In genomic region chr20:33568378-33569289, GRCh38 we compare ENCODE assay signal across 2 cellular contexts.
TF ChIP-seq lines count a peak whose summit lies in the region.

No MANE protein-coding gene starts in this region.

TF ChIP-seq in WTC11, 78 proteins besides CTCF, POLR2A, EP300 and RAD21 (continued from another document and continues in another):
- TF ChIP-seq, protein P1, sequence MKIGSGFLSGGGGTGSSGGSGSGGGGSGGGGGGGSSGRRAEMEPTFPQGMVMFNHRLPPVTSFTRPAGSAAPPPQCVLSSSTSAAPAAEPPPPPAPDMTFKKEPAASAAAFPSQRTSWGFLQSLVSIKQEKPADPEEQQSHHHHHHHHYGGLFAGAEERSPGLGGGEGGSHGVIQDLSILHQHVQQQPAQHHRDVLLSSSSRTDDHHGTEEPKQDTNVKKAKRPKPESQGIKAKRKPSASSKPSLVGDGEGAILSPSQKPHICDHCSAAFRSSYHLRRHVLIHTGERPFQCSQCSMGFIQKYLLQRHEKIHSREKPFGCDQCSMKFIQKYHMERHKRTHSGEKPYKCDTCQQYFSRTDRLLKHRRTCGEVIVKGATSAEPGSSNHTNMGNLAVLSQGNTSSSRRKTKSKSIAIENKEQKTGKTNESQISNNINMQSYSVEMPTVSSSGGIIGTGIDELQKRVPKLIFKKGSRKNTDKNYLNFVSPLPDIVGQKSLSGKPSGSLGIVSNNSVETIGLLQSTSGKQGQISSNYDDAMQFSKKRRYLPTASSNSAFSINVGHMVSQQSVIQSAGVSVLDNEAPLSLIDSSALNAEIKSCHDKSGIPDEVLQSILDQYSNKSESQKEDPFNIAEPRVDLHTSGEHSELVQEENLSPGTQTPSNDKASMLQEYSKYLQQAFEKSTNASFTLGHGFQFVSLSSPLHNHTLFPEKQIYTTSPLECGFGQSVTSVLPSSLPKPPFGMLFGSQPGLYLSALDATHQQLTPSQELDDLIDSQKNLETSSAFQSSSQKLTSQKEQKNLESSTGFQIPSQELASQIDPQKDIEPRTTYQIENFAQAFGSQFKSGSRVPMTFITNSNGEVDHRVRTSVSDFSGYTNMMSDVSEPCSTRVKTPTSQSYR (CRISPR knock-in tag; IDR thresholded peaks at IDR 0.05), result peak; percentile 99
- TF ChIP-seq RELA (CRISPR knock-in tag; IDR thresholded peaks at IDR 0.05; ENCODE audit: borderline replicate concordance) (no peak), SOX15 (CRISPR knock-in tag; IDR thresholded peaks at IDR 0.05) (no peak), CBFB (CRISPR knock-in tag; IDR thresholded peaks at IDR 0.05; ENCODE audit: low read depth) (no peak), PRRX2 (CRISPR knock-in tag; IDR thresholded peaks at IDR 0.05) (no peak), TCF7 (CRISPR knock-in tag; IDR thresholded peaks at IDR 0.05; ENCODE audit: low read depth) (no peak), IRF2 (CRISPR knock-in tag; IDR thresholded peaks at IDR 0.05; ENCODE audit: borderline replicate concordance, low read depth) (no peak), GABPB1 (CRISPR knock-in tag; IDR thresholded peaks at IDR 0.05) (no peak), HMGA2 (CRISPR knock-in tag; IDR thresholded peaks at IDR 0.05) (no peak), GRHL2 (CRISPR knock-in tag; IDR thresholded peaks at IDR 0.05; ENCODE audit: insufficient replicate concordance, severe bottlenecking) (no peak), ZNF121 (CRISPR knock-in tag; IDR thresholded peaks at IDR 0.05) (0 out of 2 replicates have a peak, but pooled peaks have one; percentile 27), TEAD1 (CRISPR knock-in tag; IDR thresholded peaks at IDR 0.05) (peak; percentile 89; the same call in 1 of the 2 replicates), ZNF671 (CRISPR knock-in tag; IDR thresholded peaks at IDR 0.05) (no peak), CREB1 (CRISPR knock-in tag; IDR thresholded peaks at IDR 0.05) (no peak), EMX1 (CRISPR knock-in tag; IDR thresholded peaks at IDR 0.05) (no peak)
- TF ChIP-seq, protein P2, sequence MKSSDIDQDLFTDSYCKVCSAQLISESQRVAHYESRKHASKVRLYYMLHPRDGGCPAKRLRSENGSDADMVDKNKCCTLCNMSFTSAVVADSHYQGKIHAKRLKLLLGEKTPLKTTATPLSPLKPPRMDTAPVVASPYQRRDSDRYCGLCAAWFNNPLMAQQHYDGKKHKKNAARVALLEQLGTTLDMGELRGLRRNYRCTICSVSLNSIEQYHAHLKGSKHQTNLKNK (CRISPR knock-in tag; IDR thresholded peaks at IDR 0.05), result no peak
- TF ChIP-seq, protein P3, sequence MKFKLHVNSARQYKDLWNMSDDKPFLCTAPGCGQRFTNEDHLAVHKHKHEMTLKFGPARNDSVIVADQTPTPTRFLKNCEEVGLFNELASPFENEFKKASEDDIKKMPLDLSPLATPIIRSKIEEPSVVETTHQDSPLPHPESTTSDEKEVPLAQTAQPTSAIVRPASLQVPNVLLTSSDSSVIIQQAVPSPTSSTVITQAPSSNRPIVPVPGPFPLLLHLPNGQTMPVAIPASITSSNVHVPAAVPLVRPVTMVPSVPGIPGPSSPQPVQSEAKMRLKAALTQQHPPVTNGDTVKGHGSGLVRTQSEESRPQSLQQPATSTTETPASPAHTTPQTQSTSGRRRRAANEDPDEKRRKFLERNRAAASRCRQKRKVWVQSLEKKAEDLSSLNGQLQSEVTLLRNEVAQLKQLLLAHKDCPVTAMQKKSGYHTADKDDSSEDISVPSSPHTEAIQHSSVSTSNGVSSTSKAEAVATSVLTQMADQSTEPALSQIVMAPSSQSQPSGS (CRISPR knock-in tag; IDR thresholded peaks at IDR 0.05; ENCODE audit: borderline replicate concordance, low read depth), result no peak
- TF ChIP-seq, protein P4, sequence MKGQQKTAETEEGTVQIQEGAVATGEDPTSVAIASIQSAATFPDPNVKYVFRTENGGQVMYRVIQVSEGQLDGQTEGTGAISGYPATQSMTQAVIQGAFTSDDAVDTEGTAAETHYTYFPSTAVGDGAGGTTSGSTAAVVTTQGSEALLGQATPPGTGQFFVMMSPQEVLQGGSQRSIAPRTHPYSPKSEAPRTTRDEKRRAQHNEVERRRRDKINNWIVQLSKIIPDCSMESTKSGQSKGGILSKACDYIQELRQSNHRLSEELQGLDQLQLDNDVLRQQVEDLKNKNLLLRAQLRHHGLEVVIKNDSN (CRISPR knock-in tag; IDR thresholded peaks at IDR 0.05), result peak; percentile 28; the same call in 1 of the 2 replicates
- TF ChIP-seq, protein P5, sequence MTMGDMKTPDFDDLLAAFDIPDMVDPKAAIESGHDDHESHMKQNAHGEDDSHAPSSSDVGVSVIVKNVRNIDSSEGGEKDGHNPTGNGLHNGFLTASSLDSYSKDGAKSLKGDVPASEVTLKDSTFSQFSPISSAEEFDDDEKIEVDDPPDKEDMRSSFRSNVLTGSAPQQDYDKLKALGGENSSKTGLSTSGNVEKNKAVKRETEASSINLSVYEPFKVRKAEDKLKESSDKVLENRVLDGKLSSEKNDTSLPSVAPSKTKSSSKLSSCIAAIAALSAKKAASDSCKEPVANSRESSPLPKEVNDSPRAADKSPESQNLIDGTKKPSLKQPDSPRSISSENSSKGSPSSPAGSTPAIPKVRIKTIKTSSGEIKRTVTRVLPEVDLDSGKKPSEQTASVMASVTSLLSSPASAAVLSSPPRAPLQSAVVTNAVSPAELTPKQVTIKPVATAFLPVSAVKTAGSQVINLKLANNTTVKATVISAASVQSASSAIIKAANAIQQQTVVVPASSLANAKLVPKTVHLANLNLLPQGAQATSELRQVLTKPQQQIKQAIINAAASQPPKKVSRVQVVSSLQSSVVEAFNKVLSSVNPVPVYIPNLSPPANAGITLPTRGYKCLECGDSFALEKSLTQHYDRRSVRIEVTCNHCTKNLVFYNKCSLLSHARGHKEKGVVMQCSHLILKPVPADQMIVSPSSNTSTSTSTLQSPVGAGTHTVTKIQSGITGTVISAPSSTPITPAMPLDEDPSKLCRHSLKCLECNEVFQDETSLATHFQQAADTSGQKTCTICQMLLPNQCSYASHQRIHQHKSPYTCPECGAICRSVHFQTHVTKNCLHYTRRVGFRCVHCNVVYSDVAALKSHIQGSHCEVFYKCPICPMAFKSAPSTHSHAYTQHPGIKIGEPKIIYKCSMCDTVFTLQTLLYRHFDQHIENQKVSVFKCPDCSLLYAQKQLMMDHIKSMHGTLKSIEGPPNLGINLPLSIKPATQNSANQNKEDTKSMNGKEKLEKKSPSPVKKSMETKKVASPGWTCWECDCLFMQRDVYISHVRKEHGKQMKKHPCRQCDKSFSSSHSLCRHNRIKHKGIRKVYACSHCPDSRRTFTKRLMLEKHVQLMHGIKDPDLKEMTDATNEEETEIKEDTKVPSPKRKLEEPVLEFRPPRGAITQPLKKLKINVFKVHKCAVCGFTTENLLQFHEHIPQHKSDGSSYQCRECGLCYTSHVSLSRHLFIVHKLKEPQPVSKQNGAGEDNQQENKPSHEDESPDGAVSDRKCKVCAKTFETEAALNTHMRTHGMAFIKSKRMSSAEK (CRISPR knock-in tag; IDR thresholded peaks at IDR 0.05; ENCODE audit: borderline replicate concordance), result no peak

TF ChIP-seq in HepG2, 621 proteins besides CTCF, POLR2A, EP300 and RAD21 (continued from another document and continues in another):
- TF ChIP-seq CREB3 (CRISPR knock-in tag; IDR thresholded peaks at IDR 0.05), result no peak
- TF ChIP-seq ERF (CRISPR knock-in tag; IDR thresholded peaks at IDR 0.05), result no peak
- TF ChIP-seq ZNF850 (CRISPR knock-in tag; conservative IDR thresholded peaks at IDR 0.05), result no peak
- TF ChIP-seq HNRNPUL1 (IDR thresholded peaks at IDR 0.05; ENCODE audit: low read depth, low read length), result no peak
- no peak for TF ChIP-seq HMG20A (CRISPR knock-in tag; IDR thresholded peaks at IDR 0.05; ENCODE audit: borderline replicate concordance)
- peak; percentile 42 for TF ChIP-seq SALL1 (CRISPR knock-in tag; IDR thresholded peaks at IDR 0.05)
- no peak for TF ChIP-seq TBX2 (CRISPR knock-in tag; IDR thresholded peaks at IDR 0.05; ENCODE audit: borderline replicate concordance)
- TF ChIP-seq ZBTB38 (CRISPR knock-in tag; IDR thresholded peaks at IDR 0.05), result peak; percentile 82
- TF ChIP-seq KAT7 (CRISPR knock-in tag; IDR thresholded peaks at IDR 0.05; ENCODE audit: borderline replicate concordance), result no peak
- TF ChIP-seq POLR2AphosphoS5 (IDR thresholded peaks at IDR 0.05; ENCODE audit: low read depth, low read length), result no peak
- no peak for TF ChIP-seq ZNF652 (CRISPR knock-in tag; IDR thresholded peaks at IDR 0.05; ENCODE audit: borderline replicate concordance, low read depth)
- TF ChIP-seq ZNF160 (CRISPR knock-in tag; IDR thresholded peaks at IDR 0.05), result no peak
- TF ChIP-seq ZNF687 (CRISPR knock-in tag; IDR thresholded peaks at IDR 0.05), result peak; percentile 57
- no peak for TF ChIP-seq NFIC (IDR thresholded peaks at IDR 0.05; ENCODE audit: low read length)
- TF ChIP-seq ZNF460 (CRISPR knock-in tag; IDR thresholded peaks at IDR 0.05; ENCODE audit: borderline replicate concordance), result no peak
- TF ChIP-seq, protein P6, sequence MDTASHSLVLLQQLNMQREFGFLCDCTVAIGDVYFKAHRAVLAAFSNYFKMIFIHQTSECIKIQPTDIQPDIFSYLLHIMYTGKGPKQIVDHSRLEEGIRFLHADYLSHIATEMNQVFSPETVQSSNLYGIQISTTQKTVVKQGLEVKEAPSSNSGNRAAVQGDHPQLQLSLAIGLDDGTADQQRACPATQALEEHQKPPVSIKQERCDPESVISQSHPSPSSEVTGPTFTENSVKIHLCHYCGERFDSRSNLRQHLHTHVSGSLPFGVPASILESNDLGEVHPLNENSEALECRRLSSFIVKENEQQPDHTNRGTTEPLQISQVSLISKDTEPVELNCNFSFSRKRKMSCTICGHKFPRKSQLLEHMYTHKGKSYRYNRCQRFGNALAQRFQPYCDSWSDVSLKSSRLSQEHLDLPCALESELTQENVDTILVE (CRISPR knock-in tag; IDR thresholded peaks at IDR 0.05), result no peak
- TF ChIP-seq, protein P1 (CRISPR knock-in tag; IDR thresholded peaks at IDR 0.05; ENCODE audit: borderline replicate concordance), result peak; percentile 72; the same call in 1 of the 2 replicates
- peak; percentile 18; the same call in 1 of the 2 replicates for TF ChIP-seq SOX5 (CRISPR knock-in tag; IDR thresholded peaks at IDR 0.05; ENCODE audit: borderline replicate concordance)
- TF ChIP-seq TRAFD1 (CRISPR knock-in tag; IDR thresholded peaks at IDR 0.05; ENCODE audit: borderline replicate concordance), result no peak
- no peak for TF ChIP-seq FOSL2 (CRISPR knock-in tag; IDR thresholded peaks at IDR 0.05)
- TF ChIP-seq EED (CRISPR knock-in tag; IDR thresholded peaks at IDR 0.05), result no peak
- no peak for TF ChIP-seq KDM3A (CRISPR knock-in tag; IDR thresholded peaks at IDR 0.05; ENCODE audit: low read depth)
- 0 out of 2 replicates have a peak, but pooled peaks have one; percentile 43 for TF ChIP-seq ZNF543 (CRISPR knock-in tag; IDR thresholded peaks at IDR 0.05)
- TF ChIP-seq MXD4 (CRISPR knock-in tag; IDR thresholded peaks at IDR 0.05), result no peak
- 0 out of 2 replicates have a peak, but pooled peaks have one; percentile 27 for TF ChIP-seq ZZZ3 (CRISPR knock-in tag; IDR thresholded peaks at IDR 0.05; ENCODE audit: borderline replicate concordance)
